Comparison of ENCODE assay signal across 23 cellular contexts in genomic region chr3:175656451-175656850, GRCh38.
DNase-seq lines count a peak whose midpoint lies in the region; ATAC-seq and TF ChIP-seq lines count a peak whose summit lies in the region.
"Had no signal": no experiment of that assay in that cellular context is flagged by ENCODE, and none has a peak within 500 bp of the region (broad histone marks: within the 10 kb centered on the region; RNA-seq: fewer than 3 reads in every experiment).

No MANE protein-coding gene starts in this region.

- BruUV-seq in PC-3 (replicated peaks; lab: Mats Ljungman, UMichigan) (no TSS peak), mammary epithelial cell (replicated peaks; lab: Mats Ljungman, UMichigan) (no TSS peak)

- no peaks in the 10 kb centered on the region for H3K79me1 ChIP-seq in trophoblast cell (ENCODE audit: low read length)

- H3K79me2 ChIP-seq in PC-3 (ENCODE audit: low read length) (no peaks in the 10 kb centered on the region), trophoblast cell (ENCODE audit: control insufficient read depth, insufficient read depth, low read length, poor library complexity) (no peaks in the 10 kb centered on the region), mammary epithelial cell (ENCODE audit: insufficient read depth, low read length) (no peaks in the 10 kb centered on the region)

- H4K8ac ChIP-seq in trophoblast cell (ENCODE audit: low read depth, low read length) = no peak overlapping the region

- H3F3A ChIP-seq in PC-3 (ENCODE audit: low read length, unreplicated experiment) = no peaks in the 10 kb centered on the region

- no peak overlapping the region for H4K91ac ChIP-seq in trophoblast cell (ENCODE audit: low read depth, low read length)

- H3K27me3 ChIP-seq in PC-3 (ENCODE audit: low read length) = no peaks in the 10 kb centered on the region
- H3K27me3 ChIP-seq in trophoblast cell (ENCODE audit: insufficient read depth, low read length) = no peaks in the 10 kb centered on the region
- no peaks in the 10 kb centered on the region for H3K27me3 ChIP-seq in mammary epithelial cell (ENCODE audit: insufficient read depth, low read length)
- H3K27me3 ChIP-seq: BE2C; BLaER1 treated with 17β-estradiol and CSF1 and Interleukin-3, amounts not matched to agents 10 nM and 100 nM had no signal

- intact Hi-C loops in PC-3 (cut with micrococcal nuclease) (no loop called here), mammary epithelial cell (cut with micrococcal nuclease) (no loop called here)

- in situ Hi-C loops in mammary epithelial cell (cut with MboI; ENCODE audit: low sequenced_read_pairs in 2 of 2) = no loop called here

- H3K18ac ChIP-seq in trophoblast cell (ENCODE audit: low read length) = no peak overlapping the region

- no peak overlapping the region for H3K4me2 ChIP-seq in PC-3 (ENCODE audit: low read length)
- no peak overlapping the region for H3K4me2 ChIP-seq in trophoblast cell (ENCODE audit: low read length)
- H3K4me2 ChIP-seq in mammary epithelial cell (ENCODE audit: insufficient read depth, low read depth, low read length) = no peak overlapping the region
- H3K4me2 ChIP-seq: A549; BLaER1 treated with 17β-estradiol and CSF1 and Interleukin-3, amounts not matched to agents 10 nM and 100 nM; GM23338 had no signal

- no peaks in the 10 kb centered on the region for H3K9me3 ChIP-seq in PC-3 (ENCODE audit: low read length)
- H3K9me3 ChIP-seq in trophoblast cell (ENCODE audit: insufficient read depth, low read depth, low read length) = no peaks in the 10 kb centered on the region
- no peaks in the 10 kb centered on the region for H3K9me3 ChIP-seq in mammary epithelial cell (replicated peaks; ENCODE audit: insufficient read depth, low read length)
- H3K9me3 ChIP-seq: A549, BE2C, HAP-1 had no signal

- H3K4me1 ChIP-seq in PC-3 (ENCODE audit: insufficient read depth, low read length) = peaks cover 8% of the 10 kb centered on the region
- H3K4me1 ChIP-seq in trophoblast cell (ENCODE audit: control insufficient read depth in 1 of 2, insufficient read depth in 2 of 2, low read length in 2 of 2) = no peaks in the 10 kb centered on the region
- H3K4me1 ChIP-seq in mammary epithelial cell (ENCODE audit: insufficient read depth, low read length) = no peaks in the 10 kb centered on the region
- H3K4me1 ChIP-seq: A549; BLaER1 treated with 17β-estradiol and CSF1 and Interleukin-3, amounts not matched to agents 10 nM and 100 nM; HAP-1 had no signal

- H3K27ac ChIP-seq in PC-3 (ENCODE audit: low read length) (no peak overlapping the region), trophoblast cell (ENCODE audit: low read depth, low read length) (no peak overlapping the region), mammary epithelial cell (ENCODE audit: insufficient read depth, low read depth, low read length) (no peak overlapping the region)
- H3K27ac ChIP-seq: A549; BLaER1 treated with 17β-estradiol and CSF1 and Interleukin-3, amounts not matched to agents 10 nM and 100 nM had no signal

- DNase-seq in HT-29 (ENCODE audit: low spot score) (peak; percentile 19), PC-3 (peak; percentile 34), left kidney (ENCODE audit: low read depth, low spot score) (peak; percentile 27), trophoblast cell (peak; percentile 10 to 76), mammary epithelial cell (no peak), NCI-H1105 treated with DMSO at 0.1 percent for 48 hours (lab: John Stamatoyannopoulos, UW) (no peak)
- DNase-seq in activated T-cell treated with anti-CD3 and anti-CD28 coated beads, Interleukin-2, amount 50 U/mL, for 1 hour = no peak
- DNase-seq: 8988T; ACHN; AML-193; BE2C; CD4-positive, alpha-beta T cell; CD8-positive, alpha-beta memory T cell; DMS 273 treated with DMSO at 0.1 percent for 48 hours; DMS79; EL; GDM1; HFFc6 had no signal

- no peak overlapping the region for H2BK12ac ChIP-seq in trophoblast cell (ENCODE audit: low read length)

- H2BK5ac ChIP-seq in trophoblast cell (ENCODE audit: low read depth, low read length, poor library complexity) = no peak overlapping the region

- H2BK120ac ChIP-seq in trophoblast cell (ENCODE audit: insufficient read depth, low read length, poor library complexity) = no peak overlapping the region

- no peak overlapping the region for H3K9ac ChIP-seq in PC-3 (ENCODE audit: low read length)
- no peak overlapping the region for H3K9ac ChIP-seq in trophoblast cell (ENCODE audit: low read length)
- H3K9ac ChIP-seq in mammary epithelial cell (ENCODE audit: insufficient read depth, low read length) = no peak overlapping the region
- H3K9ac ChIP-seq: BLaER1 treated with 17β-estradiol and CSF1 and Interleukin-3, amounts not matched to agents 10 nM and 100 nM had no signal

- ATAC-seq in PC-3 = no peak
- ATAC-seq: A549, GM12878, GM23338 had no signal

- no peak overlapping the region for H3K4ac ChIP-seq in trophoblast cell (ENCODE audit: low read depth, low read length)

- TF ChIP-seq CTCF in PC-3 (conservative IDR thresholded peaks at IDR 0.05; ENCODE audit: low read depth, low read length) = no peak
- TF ChIP-seq CTCF in mammary epithelial cell (conservative IDR thresholded peaks at IDR 0.05 in 1 of 2, IDR thresholded peaks at IDR 0.05 in 1 of 2; ENCODE audit: extremely low read depth in 1 of 2, insufficient read depth in 1 of 2, low read depth in 1 of 2, low read length in 2 of 2) = no peak

- H3K36me3 ChIP-seq in PC-3 (ENCODE audit: low read depth, low read length) (no peaks in the 10 kb centered on the region), trophoblast cell (ENCODE audit: control insufficient read depth in 1 of 2, insufficient read depth in 2 of 2, low read length in 2 of 2) (no peaks in the 10 kb centered on the region), mammary epithelial cell (ENCODE audit: insufficient read depth, low read length) (no peaks in the 10 kb centered on the region)
- H3K36me3 ChIP-seq: BE2C; BLaER1 treated with 17β-estradiol and CSF1 and Interleukin-3, amounts not matched to agents 10 nM and 100 nM; HAP-1 had no signal

- H3K14ac ChIP-seq in trophoblast cell (ENCODE audit: low read length) = no peak overlapping the region

- POLR2A ChIA-PET in PC-3 (lab: Charles Lee; ENCODE audit: unreplicated experiment) = interaction anchor here (0.5 kb wide), 1 partner anchor 68 kb away, joined by 38 read pairs; no protein-coding TSS in a partner anchor

- no CpG with 5 or more reads among the region's 1 CpG for WGBS in trophoblast cell (ENCODE audit: extremely low coverage, insufficient coverage, insufficient read length)
- WGBS in mammary epithelial cell (ENCODE audit: low coverage, missing lambda C conversion rate) = 38% methylated on average over 1 of the region's 1 CpG

- no peaks in the 10 kb centered on the region for H3K9me2 ChIP-seq in PC-3 (replicated peaks; ENCODE audit: low read length)

- H2AFZ ChIP-seq in PC-3 (ENCODE audit: low read length) (no peak overlapping the region), trophoblast cell (ENCODE audit: insufficient read depth, low read length, poor library complexity) (no peak overlapping the region), mammary epithelial cell (ENCODE audit: low read depth, low read length) (no peak overlapping the region)
- H2AFZ ChIP-seq: GM23338 had no signal

- CTCF ChIA-PET in PC-3 (lab: Charles Lee) (no interaction called here), mammary epithelial cell (lab: Charles Lee; ENCODE audit: low non-redundant PET) (no interaction called here)

- H4K12ac ChIP-seq in trophoblast cell (ENCODE audit: low read depth, low read length) = no peak overlapping the region

- no peak overlapping the region for H3K23ac ChIP-seq in trophoblast cell (ENCODE audit: low read length)

- no peak overlapping the region for H2AK5ac ChIP-seq in trophoblast cell (ENCODE audit: low read length)

- no peak overlapping the region for H3K4me3 ChIP-seq in PC-3 (ENCODE audit: low read length)
- no peak overlapping the region for H3K4me3 ChIP-seq in trophoblast cell (ENCODE audit: low read depth, low read length)
- no peak overlapping the region for H3K4me3 ChIP-seq in mammary epithelial cell (replicated peaks in 1 of 3; ENCODE audit: insufficient read depth in 1 of 3, low read depth in 2 of 3, low read length in 3 of 3)
- H3K4me3 ChIP-seq: A549; BLaER1 treated with 17β-estradiol and CSF1 and Interleukin-3, amounts not matched to agents 10 nM and 100 nM; GM12878; GM23338; HAP-1 had no signal

- no peaks in the 10 kb centered on the region for H4K20me1 ChIP-seq in PC-3 (ENCODE audit: low read length)
- H4K20me1 ChIP-seq in mammary epithelial cell (ENCODE audit: insufficient read depth, low read length) = no peaks in the 10 kb centered on the region
- H4K20me1 ChIP-seq: BLaER1 treated with 17β-estradiol and CSF1 and Interleukin-3, amounts not matched to agents 10 nM and 100 nM had no signal

- dilution Hi-C loops in mammary epithelial cell (cut with HindIII; ENCODE audit: low sequenced_read_pairs) = no loop called here

Comparison
In these comparisons a context has a peak if more than half of its experiments do, and no peak if none do; other contexts are left out.
1. DNase-seq: peak in HT-29 (single experiment), PC-3 (single experiment), left kidney (single experiment) and trophoblast cell (2 of 2); none in mammary epithelial cell (single experiment), NCI-H1105 treated with DMSO at 0.1 percent for 48 hours (single experiment) and activated T-cell treated with anti-CD3 and anti-CD28 coated beads, Interleukin-2, amount 50 U/mL, for 1 hour (single experiment).